ENCODE assay signal across 14 cellular contexts in genomic region chr13:85497652-85498051, GRCh38.
DNase-seq lines count a peak whose midpoint lies in the region; ATAC-seq and TF ChIP-seq lines count a peak whose summit lies in the region.
"Had no signal": no experiment of that assay in that cellular context is flagged by ENCODE, and none has a peak within 500 bp of the region (broad histone marks: within the 10 kb centered on the region; RNA-seq: fewer than 3 reads in every experiment).

No MANE protein-coding gene starts in this region.

- H3K9me3 Mint-ChIP-seq in chondrocyte (ENCODE audit: low read depth) = peaks cover 6% of the 10 kb centered on the region
- H3K9me3 Mint-ChIP-seq in mesothelial cell of epicardium = peaks cover 11% of the 10 kb centered on the region

- ATAC-seq in HG03097 (IDR thresholded peaks at IDR 0.05; ENCODE audit: low FRiP score, unreplicated experiment) = no peak

- H3K4me3 Mint-ChIP-seq in chondrocyte (ENCODE audit: unreplicated experiment) (no peak overlapping the region), mesothelial cell of epicardium (no peak overlapping the region)

- H3K27me3 Mint-ChIP-seq in chondrocyte (ENCODE audit: low read depth) = no peaks in the 10 kb centered on the region
- H3K27me3 Mint-ChIP-seq in mesothelial cell of epicardium (ENCODE audit: low read depth) = no peaks in the 10 kb centered on the region

- DNase-seq in COLO829 (ENCODE audit: low spot score) (peak; percentile 74), NCI-H226 (peak; percentile 87), chondrocyte (ENCODE audit: low spot score) (no peak), mesothelial cell of epicardium (ENCODE audit: low spot score in 2 of 2, unreplicated experiment in 2 of 2) (no peak), occipital lobe (lab: John Stamatoyannopoulos, UW) (no peak), ureter (ENCODE audit: low spot score) (no peak), GF-D8 (lab: John Stamatoyannopoulos, UW) (no peak)
- DNase-seq: activated CD4-positive, alpha-beta T cell treated with anti-CD3 and anti-CD28 coated beads for 4 hours; activated effector memory CD4-positive, alpha-beta T cell treated with anti-CD3 and anti-CD28 coated beads, Interleukin-2, amount 50 U/mL, for 16 hours; cortex of kidney; retina; SIG-M5; tibial artery had no signal

- H3K36me3 Mint-ChIP-seq in chondrocyte (ENCODE audit: low read depth) (peaks cover 1% of the 10 kb centered on the region), mesothelial cell of epicardium (peaks cover 3% of the 10 kb centered on the region)

- TF ChIP-seq CTCF in chondrocyte (IDR thresholded peaks at IDR 0.05) (no peak), mesothelial cell of epicardium (IDR thresholded peaks at IDR 0.05; ENCODE audit: unreplicated experiment) (no peak)

- H3K4me1 Mint-ChIP-seq in chondrocyte (ENCODE audit: low read depth) (peaks cover 14% of the 10 kb centered on the region), mesothelial cell of epicardium (peaks cover 11% of the 10 kb centered on the region)

- H3K27ac Mint-ChIP-seq in chondrocyte (ENCODE audit: unreplicated experiment) (peak overlapping the region; percentile 92), mesothelial cell of epicardium (peak overlapping the region; percentile 34)

Comparison
In these comparisons a context has a peak if more than half of its experiments do, and no peak if none do; other contexts are left out.
1. DNase-seq: peak in COLO829 (single experiment) and NCI-H226 (single experiment); none in chondrocyte (single experiment), mesothelial cell of epicardium (0 of 2), occipital lobe (single experiment), ureter (single experiment) and GF-D8 (single experiment).